In the genomic region with DNA sequence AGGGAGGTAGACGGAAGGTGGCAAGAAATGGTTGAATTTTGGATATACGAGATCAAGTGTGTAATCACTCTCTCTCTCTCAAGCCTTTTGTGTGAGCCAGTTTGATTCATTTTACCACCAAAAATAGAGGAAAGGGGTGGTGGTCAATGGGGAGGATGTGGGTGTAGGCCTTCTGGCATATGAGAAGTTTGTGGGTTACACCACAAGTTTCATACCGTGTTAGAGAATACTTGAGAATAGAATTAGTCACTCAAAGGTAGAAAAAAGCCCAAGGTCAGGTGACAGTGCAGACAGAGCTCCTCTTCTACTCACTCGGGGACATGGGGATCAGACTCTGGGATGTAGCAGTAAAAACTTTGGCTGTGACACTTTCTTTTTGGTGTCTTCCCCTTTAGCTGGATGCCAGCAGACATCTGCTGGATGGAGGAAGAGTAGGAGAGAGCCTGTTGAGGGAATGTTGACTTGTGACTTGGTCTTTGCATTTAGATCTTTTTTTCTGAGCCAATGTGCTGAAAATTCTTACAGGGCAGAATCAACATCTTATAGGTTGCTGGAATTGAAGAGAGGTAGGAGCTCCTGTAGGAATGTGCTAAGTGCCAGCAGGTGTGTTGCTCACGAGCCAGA, we compare ENCODE assay signal across 7 cellular contexts.
DNase-seq lines count a peak whose midpoint lies in the region; ATAC-seq lines count a peak whose summit lies in the region.

No MANE protein-coding gene starts in this region.

- ATAC-seq in GM19463 (IDR thresholded peaks at IDR 0.05; ENCODE audit: unreplicated experiment): peak; percentile 100
- ATAC-seq in HG03432 (IDR thresholded peaks at IDR 0.05; ENCODE audit: unreplicated experiment): peak; percentile 100

- DNase-seq in activated T-cell treated with anti-CD3 and anti-CD28 coated beads for 4 hours (peak; percentile 25), NCI-H2081 treated with DMSO at 0.1 percent for 48 hours (lab: John Stamatoyannopoulos, UW) (no peak), kidney tubule cell (ENCODE audit: low spot score) (no peak), putamen (ENCODE audit: low spot score) (no peak)
- DNase-seq in stimulated activated CD8-positive, alpha-beta memory T cell treated with anti-CD3 and anti-CD28 coated beads, Interleukin-15, amount 100 ng/mL, for 4 hours (ENCODE audit: low read depth in 2 of 2): peak; percentile 13 to 47

Comparison
In these comparisons a context has a peak if more than half of its experiments do, and no peak if none do; other contexts are left out.
1. DNase-seq: peak in activated T-cell treated with anti-CD3 and anti-CD28 coated beads for 4 hours (single experiment) and stimulated activated CD8-positive, alpha-beta memory T cell treated with anti-CD3 and anti-CD28 coated beads, Interleukin-15, amount 100 ng/mL, for 4 hours (2 of 2); none in NCI-H2081 treated with DMSO at 0.1 percent for 48 hours (single experiment), kidney tubule cell (single experiment) and putamen (single experiment).